19 cellular contexts compared by ENCODE assay signal in genomic region chr6:134531611-134532010, GRCh38.
DNase-seq lines count a peak whose midpoint lies in the region; ATAC-seq and TF ChIP-seq lines count a peak whose summit lies in the region.
"Had no signal": no experiment of that assay in that cellular context is flagged by ENCODE, and none has a peak within 500 bp of the region (broad histone marks: within the 10 kb centered on the region; RNA-seq: fewer than 3 reads in every experiment).

No MANE protein-coding gene starts in this region.

- H3K4me1 ChIP-seq in GM23338 (ENCODE audit: insufficient read depth) (no peaks in the 10 kb centered on the region), left ventricle myocardium inferior (peaks cover 57% of the 10 kb centered on the region), sigmoid colon (no peaks in the 10 kb centered on the region)

- no peak overlapping the region for H3K4me2 ChIP-seq in GM23338

- CTCF ChIA-PET in activated naive CD4-positive, alpha-beta T cell treated with anti-CD3 and anti-CD28 coated beads, Interleukin-2, amount 10 ng/mL, durations not matched to agents 7 days and 5 days (lab: Charles Lee) = no interaction called here

- no peak for DNase-seq in GM23338 (ENCODE audit: low spot score)
- DNase-seq in OCI-M1 (lab: John Stamatoyannopoulos, UW) = peak; percentile 31
- DNase-seq in left ventricle myocardium inferior = no peak
- DNase-seq in substantia nigra (lab: John Stamatoyannopoulos, UW) = no peak
- no peak for DNase-seq in sigmoid colon
- no peak for DNase-seq in NCI-H345 treated with DMSO at 0.1 percent for 48 hours (lab: John Stamatoyannopoulos, UW; ENCODE audit: unreplicated experiment)
- no peak for DNase-seq in activated naive CD4-positive, alpha-beta T cell treated with anti-CD3 and anti-CD28 coated beads, Interleukin-2, amount 10 ng/mL, durations not matched to agents 7 days and 5 days
- DNase-seq: CD4-positive, alpha-beta T cell; DMS79; HCEC 1CT; NCI-H1105 treated with DMSO at 0.1 percent for 48 hours; NCI-H1930; NCI-H2171; NCI-H446 treated with DMSO at 0.1 percent for 48 hours; NCI-H748 treated with DMSO at 0.1 percent for 48 hours; PC-3 had no signal

- TF ChIP-seq POLR2A in sigmoid colon (IDR thresholded peaks at IDR 0.05) = no peak

- no peaks in the 10 kb centered on the region for H3K9me3 Mint-ChIP-seq in GM23338
- peaks cover 2% of the 10 kb centered on the region for H3K9me3 Mint-ChIP-seq in activated naive CD4-positive, alpha-beta T cell treated with anti-CD3 and anti-CD28 coated beads, Interleukin-2, amount 10 ng/mL, durations not matched to agents 7 days and 5 days

- TF ChIP-seq CTCF in GM23338 (conservative IDR thresholded peaks at IDR 0.05; ENCODE audit: low read depth in 2 of 2) (no peak), left ventricle myocardium inferior (IDR thresholded peaks at IDR 0.05; ENCODE audit: borderline replicate concordance) (no peak), sigmoid colon (IDR thresholded peaks at IDR 0.05) (no peak)

- no peak for TF ChIP-seq EP300 in sigmoid colon (IDR thresholded peaks at IDR 0.05)

- H3K36me3 ChIP-seq in GM23338 (ENCODE audit: insufficient read depth) (no peaks in the 10 kb centered on the region), left ventricle myocardium inferior (no peaks in the 10 kb centered on the region), sigmoid colon (no peaks in the 10 kb centered on the region)
- H3K36me3 ChIP-seq: SJSA1 had no signal

- no peaks in the 10 kb centered on the region for H3F3A ChIP-seq in GM23338 (replicated peaks; ENCODE audit: low read depth)

- no peaks in the 10 kb centered on the region for H3K9me3 ChIP-seq in left ventricle myocardium inferior (replicated peaks)
- no peaks in the 10 kb centered on the region for H3K9me3 ChIP-seq in sigmoid colon
- H3K9me3 ChIP-seq: SJSA1 had no signal

- no peaks in the 10 kb centered on the region for H4K20me1 ChIP-seq in GM23338 (replicated peaks; ENCODE audit: insufficient read depth)

- intact Hi-C loops in left ventricle myocardium inferior (cut with micrococcal nuclease) = no loop called here
- intact Hi-C loops in sigmoid colon (cut with DNase I) = no loop called here

- peak overlapping the region; percentile 16; the same call in 1 of the 2 replicates for H2AFZ ChIP-seq in GM23338

- H3K27ac Mint-ChIP-seq in GM23338 = no peak overlapping the region
- no peak overlapping the region for H3K27ac Mint-ChIP-seq in activated naive CD4-positive, alpha-beta T cell treated with anti-CD3 and anti-CD28 coated beads, Interleukin-2, amount 10 ng/mL, durations not matched to agents 7 days and 5 days
- H3K27ac Mint-ChIP-seq: CD4-positive, alpha-beta T cell had no signal

- no peaks in the 10 kb centered on the region for H3K79me2 ChIP-seq in GM23338 (replicated peaks; ENCODE audit: insufficient read depth)

- no peaks in the 10 kb centered on the region for H3K36me3 Mint-ChIP-seq in GM23338 (ENCODE audit: low read depth)
- H3K36me3 Mint-ChIP-seq in activated naive CD4-positive, alpha-beta T cell treated with anti-CD3 and anti-CD28 coated beads, Interleukin-2, amount 10 ng/mL, durations not matched to agents 7 days and 5 days = peaks cover 2% of the 10 kb centered on the region

- no peak overlapping the region for H3K27ac ChIP-seq in GM23338 (ENCODE audit: low read depth)
- peak overlapping the region; percentile 80 for H3K27ac ChIP-seq in left ventricle myocardium inferior (replicated peaks)
- H3K27ac ChIP-seq in substantia nigra (ENCODE audit: low read depth, low read length, poor library complexity, severe bottlenecking) = peak overlapping the region; percentile 38
- H3K27ac ChIP-seq in sigmoid colon = no peak overlapping the region
- H3K27ac ChIP-seq: HL-60, RWPE1, SJSA1 had no signal

- no peak for ATAC-seq in GM23338
- ATAC-seq: PC-3 had no signal

- peaks cover 14% of the 10 kb centered on the region; the same call in 1 of the 2 replicates for H3K9me2 ChIP-seq in GM23338 (ENCODE audit: insufficient read depth)

- no peaks in the 10 kb centered on the region for H3K27me3 ChIP-seq in GM23338 (ENCODE audit: insufficient read depth)
- no peaks in the 10 kb centered on the region for H3K27me3 ChIP-seq in left ventricle myocardium inferior (ENCODE audit: low read depth)
- H3K27me3 ChIP-seq in sigmoid colon = no peaks in the 10 kb centered on the region
- H3K27me3 ChIP-seq: SJSA1 had no signal

- no peaks in the 10 kb centered on the region for H3K27me3 Mint-ChIP-seq in GM23338 (ENCODE audit: insufficient read depth, low read depth, poor library complexity)
- no peaks in the 10 kb centered on the region for H3K27me3 Mint-ChIP-seq in activated naive CD4-positive, alpha-beta T cell treated with anti-CD3 and anti-CD28 coated beads, Interleukin-2, amount 10 ng/mL, durations not matched to agents 7 days and 5 days
- H3K27me3 Mint-ChIP-seq: CD4-positive, alpha-beta T cell had no signal

- peaks cover 8% of the 10 kb centered on the region for H3K4me1 Mint-ChIP-seq in GM23338
- peaks cover 46% of the 10 kb centered on the region for H3K4me1 Mint-ChIP-seq in activated naive CD4-positive, alpha-beta T cell treated with anti-CD3 and anti-CD28 coated beads, Interleukin-2, amount 10 ng/mL, durations not matched to agents 7 days and 5 days

- H3K4me3 ChIP-seq in GM23338 = no peak overlapping the region
- H3K4me3 ChIP-seq in left ventricle myocardium inferior = no peak overlapping the region
- H3K4me3 ChIP-seq in sigmoid colon = no peak overlapping the region
- H3K4me3 ChIP-seq: SJSA1 had no signal

- H3K4me3 Mint-ChIP-seq in GM23338 = no peak overlapping the region
- no peak overlapping the region for H3K4me3 Mint-ChIP-seq in activated naive CD4-positive, alpha-beta T cell treated with anti-CD3 and anti-CD28 coated beads, Interleukin-2, amount 10 ng/mL, durations not matched to agents 7 days and 5 days
- H3K4me3 Mint-ChIP-seq: CD4-positive, alpha-beta T cell had no signal

TF ChIP-seq in GM23338, 12 proteins besides CTCF, POLR2A, EP300 and RAD21 (continues in another document):
- TF ChIP-seq REST (IDR thresholded peaks at IDR 0.05; ENCODE audit: unreplicated experiment) = no peak
- TF ChIP-seq CREB1 (CRISPR knock-in tag; IDR thresholded peaks at IDR 0.05; ENCODE audit: low read depth) = no peak
- TF ChIP-seq ETS1 (IDR thresholded peaks at IDR 0.05) = no peak
- no peak for TF ChIP-seq EZH2phosphoT487 (IDR thresholded peaks at IDR 0.05; ENCODE audit: unreplicated experiment)
- TF ChIP-seq ZNF331 (CRISPR knock-in tag; IDR thresholded peaks at IDR 0.05; ENCODE audit: low read depth) = no peak
- no peak for TF ChIP-seq POLR2AphosphoS5 (IDR thresholded peaks at IDR 0.05; ENCODE audit: low read depth)

Comparison
In these comparisons a context has a peak if more than half of its experiments do, and no peak if none do; other contexts are left out.
1. H3K27ac ChIP-seq: peak in left ventricle myocardium inferior (single experiment) and substantia nigra (single experiment); none in GM23338 (single experiment) and sigmoid colon (0 of 4).